Comparison of ENCODE assay signal across 13 cellular contexts in the genomic region with DNA sequence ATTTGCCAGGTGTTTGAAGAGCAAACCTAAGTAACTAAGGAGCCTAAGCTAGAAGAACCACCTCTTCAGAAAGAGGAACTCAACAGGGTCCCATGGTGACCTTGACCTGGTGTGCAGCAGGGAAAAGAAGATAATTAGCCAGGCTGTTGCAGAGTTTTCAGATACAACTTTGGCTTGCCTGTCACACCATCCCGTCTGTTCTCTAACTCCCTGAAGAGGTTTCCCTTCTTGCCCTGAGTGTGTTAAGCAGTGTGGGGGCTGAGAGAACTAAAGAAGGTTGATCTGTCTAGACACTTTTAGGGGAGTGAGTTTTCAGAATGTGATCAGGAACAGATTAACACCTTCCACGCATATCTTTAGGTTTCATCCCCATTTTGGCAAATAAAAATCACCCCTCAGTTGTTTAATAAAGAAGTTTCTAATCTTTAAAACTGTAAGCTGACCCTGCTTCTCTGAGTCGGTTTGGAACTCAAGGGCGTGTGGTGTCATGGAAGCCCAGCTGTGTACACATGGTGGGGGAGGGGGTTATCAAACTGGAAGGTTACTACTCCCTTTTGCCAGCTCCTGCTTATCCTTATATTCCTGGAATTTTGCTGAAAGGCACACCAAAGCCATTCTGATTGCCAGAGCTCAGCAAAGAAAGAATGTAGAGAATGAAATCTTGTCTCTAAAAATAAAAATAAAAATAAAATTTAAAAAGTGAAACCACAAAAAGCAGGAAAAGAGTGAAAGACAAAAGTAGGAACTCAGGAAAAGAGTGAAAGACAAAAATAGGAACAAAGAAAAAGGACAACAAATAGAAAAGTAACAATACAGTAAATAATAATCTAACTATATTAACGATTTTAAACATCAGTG.
DNase-seq lines count a peak whose midpoint lies in the region; ATAC-seq, FAIRE-seq and TF ChIP-seq lines count a peak whose summit lies in the region.
"Had no signal": no experiment of that assay in that cellular context is flagged by ENCODE, and none has a peak within 500 bp of the region (broad histone marks: within the 10 kb centered on the region; RNA-seq: fewer than 3 reads in every experiment).

No MANE protein-coding gene starts in this region.

- H3K27ac Mint-ChIP-seq in CD8-positive, alpha-beta memory T cell, result peak overlapping the region in 1 of 8 donors; percentile 64
- H3K27ac Mint-ChIP-seq: activated CD8-positive, alpha-beta T cell treated with anti-CD3 and anti-CD28 coated beads, Interleukin-2, amount 10 ng/mL, durations not matched to agents 7 days and 5 days; CD8-positive, alpha-beta T cell had no signal

- POLR2A ChIA-PET in CD8-positive, alpha-beta memory T cell (lab: Charles Lee), result no interaction called here

- no peak overlapping the region for H3K4me3 Mint-ChIP-seq in CD8-positive, alpha-beta memory T cell
- H3K4me3 Mint-ChIP-seq: activated CD8-positive, alpha-beta T cell treated with anti-CD3 and anti-CD28 coated beads, Interleukin-2, amount 10 ng/mL, durations not matched to agents 7 days and 5 days; CD8-positive, alpha-beta T cell had no signal

- TF ChIP-seq POLR2A in H54 (IDR thresholded peaks at IDR 0.05; ENCODE audit: low read depth, low read length), result no peak

- peak; percentile 69 for ATAC-seq in left colon
- ATAC-seq in GM21381 (IDR thresholded peaks at IDR 0.05; ENCODE audit: unreplicated experiment), result no peak
- no peak for ATAC-seq in GM19035 (IDR thresholded peaks at IDR 0.05; ENCODE audit: unreplicated experiment)
- no peak for ATAC-seq in GM18520 (IDR thresholded peaks at IDR 0.05; ENCODE audit: unreplicated experiment)
- ATAC-seq: activated CD8-positive, alpha-beta T cell treated with anti-CD3 and anti-CD28 coated beads, Interleukin-2, amount 10 ng/mL, durations not matched to agents 7 days and 5 days; CD8-positive, alpha-beta T cell had no signal

- no peaks in the 10 kb centered on the region for H3K27me3 ChIP-seq in CD8-positive, alpha-beta memory T cell (ENCODE audit: insufficient read depth, low read length, poor library complexity, severe bottlenecking)
- no peaks in the 10 kb centered on the region for H3K27me3 ChIP-seq in ascending aorta

- no peak for TF ChIP-seq CTCF in ascending aorta (IDR thresholded peaks at IDR 0.05)

- no peak overlapping the region for H3K4me3 ChIP-seq in CD8-positive, alpha-beta memory T cell (ENCODE audit: low read length)
- no peak overlapping the region for H3K4me3 ChIP-seq in ascending aorta

- FAIRE-seq in H54 (lab: Jason Lieb, UNC), result no peak
- FAIRE-seq: frontal cortex had no signal

- peaks cover 3 to 4% of the 10 kb centered on the region in 2 donors for H3K27me3 Mint-ChIP-seq in CD8-positive, alpha-beta memory T cell

- H3K4me1 Mint-ChIP-seq in CD8-positive, alpha-beta memory T cell, result peaks cover 11 to 13% (median 12%) of the 10 kb centered on the region in 3 donors

- CTCF ChIA-PET in CD8-positive, alpha-beta memory T cell (lab: Charles Lee), result interaction anchor here (1.4 kb wide), 1 partner anchor 21 kb away, joined by 3 read pairs; no protein-coding TSS in a partner anchor

- DNase-seq in CD8-positive, alpha-beta memory T cell, result no peak
- DNase-seq in NCI-H1105 treated with DMSO at 0.1 percent for 48 hours (lab: John Stamatoyannopoulos, UW), result peak; percentile 59
- no peak for DNase-seq in ascending aorta (ENCODE audit: low spot score in 2 of 2)
- DNase-seq in left colon, result no peak
- DNase-seq in H54 (ENCODE audit: insufficient read length, low spot score), result no peak
- DNase-seq: activated CD8-positive, alpha-beta T cell treated with anti-CD3 and anti-CD28 coated beads, Interleukin-2, amount 10 ng/mL, durations not matched to agents 7 days and 5 days; CD8-positive, alpha-beta T cell; NCI-H1694; SIG-M5 had no signal

- peak overlapping the region; percentile 48 for H3K27ac ChIP-seq in CD8-positive, alpha-beta memory T cell (ENCODE audit: low read depth, low read length)
- peak overlapping the region; percentile 27 to 51 for H3K27ac ChIP-seq in ascending aorta

- intact Hi-C loops in ascending aorta (cut with DNase I) (no loop called here), left colon (cut with DNase I, micrococcal nuclease) (no loop called here)

- H3K9me3 ChIP-seq in CD8-positive, alpha-beta memory T cell (ENCODE audit: low read length), result no peaks in the 10 kb centered on the region
- H3K9me3 ChIP-seq in ascending aorta, result no peaks in the 10 kb centered on the region

- no peaks in the 10 kb centered on the region for H3K36me3 ChIP-seq in CD8-positive, alpha-beta memory T cell (ENCODE audit: insufficient read depth, low read length)
- peaks cover 55 to 74% of the 10 kb centered on the region in 2 donors for H3K36me3 ChIP-seq in ascending aorta

- H3K36me3 Mint-ChIP-seq in CD8-positive, alpha-beta memory T cell, result no peaks in the 10 kb centered on the region
- H3K36me3 Mint-ChIP-seq: CD8-positive, alpha-beta T cell had no signal

- no peaks in the 10 kb centered on the region for H3K9me3 Mint-ChIP-seq in CD8-positive, alpha-beta memory T cell
- H3K9me3 Mint-ChIP-seq: CD8-positive, alpha-beta T cell had no signal

- H3K4me1 ChIP-seq in CD8-positive, alpha-beta memory T cell (ENCODE audit: insufficient read depth, low read length), result peaks cover 3% of the 10 kb centered on the region
- peaks cover 9 to 62% of the 10 kb centered on the region in 2 donors for H3K4me1 ChIP-seq in ascending aorta
